16 cellular contexts compared by ENCODE assay signal in the genomic region with DNA sequence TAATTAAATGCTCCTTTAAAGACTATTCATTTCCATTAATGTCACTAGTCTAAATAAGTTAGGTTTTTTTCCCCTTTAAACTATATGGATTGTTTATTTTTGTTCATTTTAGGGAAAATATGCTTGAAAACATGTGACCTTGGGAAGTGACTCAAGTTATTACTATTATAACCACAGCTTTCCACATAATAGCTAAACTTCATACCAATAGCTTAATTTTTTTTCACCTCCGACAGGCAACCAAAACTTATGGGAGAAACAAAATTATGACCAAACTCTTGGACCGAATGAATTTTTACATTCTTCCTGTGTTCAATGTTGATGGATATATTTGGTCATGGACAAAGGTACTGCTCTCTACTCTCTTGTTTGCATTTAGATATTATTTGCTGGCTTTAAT. TPM values are rescaled to one million over a fixed set of nuclear protein-coding genes. Genes with fewer than 3 reads are reported as not detected.
DNase-seq lines count a peak whose midpoint lies in the region; ATAC-seq and TF ChIP-seq lines count a peak whose summit lies in the region.
"Had no signal": no experiment of that assay in that cellular context is flagged by ENCODE, and none has a peak within 500 bp of the region (broad histone marks: within the 10 kb centered on the region; RNA-seq: fewer than 3 reads in every experiment).

No MANE protein-coding gene starts in this region.

- H3K4me1 Mint-ChIP-seq in activated T-cell treated with anti-CD3 and anti-CD28 coated beads, Interleukin-2, amount 50 U/mL, for 72 hours (ENCODE audit: low read depth) = no peaks in the 10 kb centered on the region
- H3K4me1 Mint-ChIP-seq in activated T-cell treated with anti-CD3 and anti-CD28 coated beads, Interleukin-2, amount 50 U/mL, for 24 hours (ENCODE audit: low read depth) = no peaks in the 10 kb centered on the region
- H3K4me1 Mint-ChIP-seq: CD8-positive, alpha-beta memory T cell; IgD-negative memory B cell had no signal

- H3K4me3 ChIP-seq in astrocyte of the spinal cord (ENCODE audit: low read depth, low read length) = no peak overlapping the region
- H3K4me3 ChIP-seq: BLaER1 had no signal

- in situ Hi-C loops in astrocyte of the spinal cord (cut with HindIII; ENCODE audit: low sequenced_read_pairs) = no loop called here

- H3K27ac Mint-ChIP-seq in activated T-cell treated with anti-CD3 and anti-CD28 coated beads, Interleukin-2, amount 50 U/mL, for 72 hours = no peak overlapping the region
- H3K27ac Mint-ChIP-seq in activated T-cell treated with anti-CD3 and anti-CD28 coated beads, Interleukin-2, amount 50 U/mL, for 24 hours = no peak overlapping the region
- H3K27ac Mint-ChIP-seq: CD8-positive, alpha-beta memory T cell; IgD-negative memory B cell had no signal

- DNase-seq in GM03348 (ENCODE audit: low spot score) = peak; percentile 40
- peak; percentile 34 for DNase-seq in astrocyte of the spinal cord (ENCODE audit: low read depth, low spot score)
- DNase-seq in fibroblast of peridontal ligament (ENCODE audit: extremely low read depth) = peak; percentile 25
- no peak for DNase-seq in activated T-cell treated with anti-CD3 and anti-CD28 coated beads, Interleukin-2, amount 50 U/mL, for 72 hours
- no peak for DNase-seq in iPS-NIHi11 (ENCODE audit: low spot score)
- DNase-seq in inferior parietal cortex (ENCODE audit: extremely low spot score) = no peak
- no peak for DNase-seq in activated T-cell treated with anti-CD3 and anti-CD28 coated beads, Interleukin-2, amount 50 U/mL, for 24 hours
- DNase-seq: CD8-positive, alpha-beta memory T cell; DMS79; NCI-H1105; NCI-H187 had no signal

- no peak overlapping the region for H3K4me3 Mint-ChIP-seq in activated T-cell treated with anti-CD3 and anti-CD28 coated beads, Interleukin-2, amount 50 U/mL, for 72 hours
- H3K4me3 Mint-ChIP-seq in activated T-cell treated with anti-CD3 and anti-CD28 coated beads, Interleukin-2, amount 50 U/mL, for 24 hours = no peak overlapping the region
- H3K4me3 Mint-ChIP-seq: CD8-positive, alpha-beta memory T cell; IgD-negative memory B cell had no signal

- peaks cover 8% of the 10 kb centered on the region for H3K27me3 Mint-ChIP-seq in activated T-cell treated with anti-CD3 and anti-CD28 coated beads, Interleukin-2, amount 50 U/mL, for 72 hours (ENCODE audit: low read depth)
- H3K27me3 Mint-ChIP-seq in activated T-cell treated with anti-CD3 and anti-CD28 coated beads, Interleukin-2, amount 50 U/mL, for 24 hours = peaks cover 5% of the 10 kb centered on the region

- H3K36me3 Mint-ChIP-seq in activated T-cell treated with anti-CD3 and anti-CD28 coated beads, Interleukin-2, amount 50 U/mL, for 72 hours (ENCODE audit: insufficient read depth in 2 of 2) = no peaks in the 10 kb centered on the region
- H3K36me3 Mint-ChIP-seq in activated T-cell treated with anti-CD3 and anti-CD28 coated beads, Interleukin-2, amount 50 U/mL, for 24 hours (ENCODE audit: low read depth) = no peaks in the 10 kb centered on the region
- H3K36me3 Mint-ChIP-seq: CD8-positive, alpha-beta memory T cell; IgD-negative memory B cell had no signal

- no peak for ATAC-seq in activated T-cell treated with anti-CD3 and anti-CD28 coated beads, Interleukin-2, amount 50 U/mL, for 72 hours (replicated peaks in 1 of 2)

- TF ChIP-seq CTCF in astrocyte of the spinal cord (IDR thresholded peaks at IDR 0.05; ENCODE audit: low read depth, low read length) = no peak

- H3K9me3 Mint-ChIP-seq in activated T-cell treated with anti-CD3 and anti-CD28 coated beads, Interleukin-2, amount 50 U/mL, for 72 hours = no peaks in the 10 kb centered on the region
- no peaks in the 10 kb centered on the region for H3K9me3 Mint-ChIP-seq in activated T-cell treated with anti-CD3 and anti-CD28 coated beads, Interleukin-2, amount 50 U/mL, for 24 hours
- H3K9me3 Mint-ChIP-seq: CD8-positive, alpha-beta memory T cell; IgD-negative memory B cell had no signal

RNA-seq across cellular contexts. Expression of gene CPA3, which starts 16.2 kb away (rescaled TPM):
- not detected for total RNA-seq in activated T-cell treated with anti-CD3 and anti-CD28 coated beads, Interleukin-2, amount 50 U/mL, for 72 hours
- total RNA-seq: CD8-positive, alpha-beta memory T cell; H1; HT1080; OCI-LY7 had no signal

RNA-seq across cellular contexts. Expression of gene CPB1, which starts 53.7 kb away (rescaled TPM):
- not detected for total RNA-seq in activated T-cell treated with anti-CD3 and anti-CD28 coated beads, Interleukin-2, amount 50 U/mL, for 72 hours
- total RNA-seq: CD8-positive, alpha-beta memory T cell; H1; HT1080; OCI-LY7 had no signal

Comparison
In these comparisons a context has a peak if more than half of its experiments do, and no peak if none do; other contexts are left out.
1. DNase-seq: peak in GM03348 (single experiment), astrocyte of the spinal cord (single experiment) and fibroblast of peridontal ligament (single experiment); none in activated T-cell treated with anti-CD3 and anti-CD28 coated beads, Interleukin-2, amount 50 U/mL, for 72 hours (0 of 2), iPS-NIHi11 (single experiment), inferior parietal cortex (single experiment) and activated T-cell treated with anti-CD3 and anti-CD28 coated beads, Interleukin-2, amount 50 U/mL, for 24 hours (single experiment).